ENCODE assay signal across 12 cellular contexts in the genomic region with DNA sequence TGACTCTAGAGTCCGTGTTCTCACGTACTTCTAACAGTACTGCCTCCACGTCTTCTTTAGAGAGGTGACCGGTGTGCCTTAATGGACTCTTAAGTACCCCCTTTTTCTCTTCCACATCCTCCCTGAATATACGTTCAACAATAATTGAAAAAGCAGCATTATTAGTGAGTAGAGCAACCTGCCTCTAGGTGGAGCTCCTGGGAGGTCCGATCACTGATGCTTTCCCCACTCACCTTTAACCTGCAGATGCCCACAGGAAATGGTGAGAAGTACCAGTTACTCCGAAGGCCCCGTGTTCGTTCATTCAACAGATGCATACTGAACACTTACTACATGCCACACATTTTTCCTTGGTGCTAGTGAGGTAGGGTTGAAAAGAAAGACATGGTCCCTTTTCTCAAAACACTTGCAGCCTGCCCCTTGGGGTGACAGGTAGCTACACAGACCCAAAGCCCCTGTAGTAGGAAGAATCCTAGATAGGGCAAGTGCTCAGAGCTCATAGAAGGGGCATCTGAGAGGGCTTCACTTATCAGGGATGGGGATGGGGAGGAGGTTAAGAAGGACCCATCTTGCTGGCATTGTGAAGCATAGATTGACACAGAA.
DNase-seq lines count a peak whose midpoint lies in the region; ATAC-seq and TF ChIP-seq lines count a peak whose summit lies in the region.
"Had no signal": no experiment of that assay in that cellular context is flagged by ENCODE, and none has a peak within 500 bp of the region (broad histone marks: within the 10 kb centered on the region; RNA-seq: fewer than 3 reads in every experiment).

No MANE protein-coding gene starts in this region.

- H3K9ac ChIP-seq in neural cell (ENCODE audit: low read length) = no peak overlapping the region
- H3K9ac ChIP-seq: BLaER1 had no signal

- no peak overlapping the region for H3K27ac ChIP-seq in neural cell (ENCODE audit: low read length)
- no peak overlapping the region for H3K27ac ChIP-seq in effector memory CD4-positive, alpha-beta T cell (ENCODE audit: insufficient read depth, low read length, poor library complexity, severe bottlenecking)
- H3K27ac ChIP-seq: BLaER1 had no signal

- no peak overlapping the region for H3K27ac Mint-ChIP-seq in activated naive CD8-positive, alpha-beta T cell treated with anti-CD3 and anti-CD28 coated beads, Interleukin-2, amount 50 U/mL, for 24 hours
- H3K27ac Mint-ChIP-seq: brain; mesothelial cell of epicardium; T-helper 2 cell treated with Interferon-gamma antibody and Interleukin-4, amounts not matched to agents 5 μg/mL and 100 μg/mL, for 36 hours had no signal

- no peaks in the 10 kb centered on the region for H3K36me3 ChIP-seq in neural cell (ENCODE audit: insufficient read depth, low read length)
- no peaks in the 10 kb centered on the region for H3K36me3 ChIP-seq in effector memory CD4-positive, alpha-beta T cell (ENCODE audit: control insufficient read depth, insufficient read depth, low read length)
- H3K36me3 ChIP-seq: BLaER1 had no signal

- H3K27me3 Mint-ChIP-seq in activated naive CD8-positive, alpha-beta T cell treated with anti-CD3 and anti-CD28 coated beads, Interleukin-2, amount 50 U/mL, for 24 hours = no peaks in the 10 kb centered on the region
- H3K27me3 Mint-ChIP-seq: brain had no signal

- no peak for ATAC-seq in activated naive CD8-positive, alpha-beta T cell treated with anti-CD3 and anti-CD28 coated beads, Interleukin-2, amount 50 U/mL, for 24 hours
- ATAC-seq in HG02981 (IDR thresholded peaks at IDR 0.05; ENCODE audit: unreplicated experiment) (no peak), HG02884 (IDR thresholded peaks at IDR 0.05; ENCODE audit: unreplicated experiment) (no peak)

- no peaks in the 10 kb centered on the region for H3K79me2 ChIP-seq in neural cell (replicated peaks; ENCODE audit: insufficient read depth, low read length)

- no peak overlapping the region for H3K4me3 ChIP-seq in HFF-Myc (replicated peaks; ENCODE audit: low read depth, low read length)
- H3K4me3 ChIP-seq in neural cell (ENCODE audit: low read length) = no peak overlapping the region
- H3K4me3 ChIP-seq in effector memory CD4-positive, alpha-beta T cell (ENCODE audit: insufficient read depth, low read depth, low read length, poor library complexity, severe bottlenecking) = no peak overlapping the region
- H3K4me3 ChIP-seq: BLaER1 had no signal

- no peaks in the 10 kb centered on the region for H3K4me1 ChIP-seq in effector memory CD4-positive, alpha-beta T cell (ENCODE audit: control insufficient read depth, insufficient read depth, low read length, poor library complexity, severe bottlenecking)

- no peaks in the 10 kb centered on the region for H3K27me3 ChIP-seq in neural cell (ENCODE audit: insufficient read depth, low read depth, low read length)
- no peaks in the 10 kb centered on the region for H3K27me3 ChIP-seq in effector memory CD4-positive, alpha-beta T cell (replicated peaks; ENCODE audit: control insufficient read depth, insufficient read depth, low read length, poor library complexity, severe bottlenecking)
- H3K27me3 ChIP-seq: BLaER1 had no signal

- no peak overlapping the region for H3K4me3 Mint-ChIP-seq in activated naive CD8-positive, alpha-beta T cell treated with anti-CD3 and anti-CD28 coated beads, Interleukin-2, amount 50 U/mL, for 24 hours
- H3K4me3 Mint-ChIP-seq: brain; mesothelial cell of epicardium; T-helper 2 cell treated with Interferon-gamma antibody and Interleukin-4, amounts not matched to agents 5 μg/mL and 100 μg/mL, for 36 hours had no signal

- DNase-seq in NCI-H2196 (lab: John Stamatoyannopoulos, UW; ENCODE audit: unreplicated experiment) (peak; percentile 3), NCI-H2196 treated with DMSO at 0.1 percent for 48 hours (lab: John Stamatoyannopoulos, UW; ENCODE audit: unreplicated experiment) (no peak), HFF-Myc (ENCODE audit: extremely low read depth, low read depth) (no peak)
- peak; percentile 18 for DNase-seq in activated naive CD8-positive, alpha-beta T cell treated with anti-CD3 and anti-CD28 coated beads, Interleukin-2, amount 50 U/mL, for 24 hours
- no peak for DNase-seq in effector memory CD4-positive, alpha-beta T cell

- H3K36me3 Mint-ChIP-seq in activated naive CD8-positive, alpha-beta T cell treated with anti-CD3 and anti-CD28 coated beads, Interleukin-2, amount 50 U/mL, for 24 hours (ENCODE audit: low read depth) = no peaks in the 10 kb centered on the region
- H3K36me3 Mint-ChIP-seq: brain, mesothelial cell of epicardium had no signal

- H3K4me2 ChIP-seq in neural cell (ENCODE audit: low read length) = no peak overlapping the region
- H3K4me2 ChIP-seq: BLaER1 had no signal

- H3K9me3 Mint-ChIP-seq in activated naive CD8-positive, alpha-beta T cell treated with anti-CD3 and anti-CD28 coated beads, Interleukin-2, amount 50 U/mL, for 24 hours = no peaks in the 10 kb centered on the region
- H3K9me3 Mint-ChIP-seq: brain; mesothelial cell of epicardium; T-helper 2 cell treated with Interferon-gamma antibody and Interleukin-4, amounts not matched to agents 5 μg/mL and 100 μg/mL, for 36 hours had no signal

- no peaks in the 10 kb centered on the region for H3K9me2 ChIP-seq in neural cell (ENCODE audit: insufficient read depth, low read length)

- H2AFZ ChIP-seq in neural cell (ENCODE audit: low read depth, low read length) = no peak overlapping the region

- H3K4me1 Mint-ChIP-seq in activated naive CD8-positive, alpha-beta T cell treated with anti-CD3 and anti-CD28 coated beads, Interleukin-2, amount 50 U/mL, for 24 hours = no peaks in the 10 kb centered on the region

- no peaks in the 10 kb centered on the region for H3F3A ChIP-seq in neural cell (ENCODE audit: insufficient read depth, low read length, poor library complexity, severe bottlenecking)

- TF ChIP-seq CTCF in HFF-Myc (IDR thresholded peaks at IDR 0.05; ENCODE audit: low read depth, low read length, missing control alignments) (peak; percentile 34), neural cell (IDR thresholded peaks at IDR 0.05; ENCODE audit: poor library complexity, severe bottlenecking) (peak; percentile 31)

- no peak for TF ChIP-seq RAD21 in neural cell (conservative IDR thresholded peaks at IDR 0.05)

- no peak for TF ChIP-seq EP300 in neural cell (conservative IDR thresholded peaks at IDR 0.05; ENCODE audit: poor library complexity, severe bottlenecking)

- no peaks in the 10 kb centered on the region for H3K9me3 ChIP-seq in neural cell (ENCODE audit: low read length)
- H3K9me3 ChIP-seq in effector memory CD4-positive, alpha-beta T cell (ENCODE audit: control insufficient read depth, low read length) = no peaks in the 10 kb centered on the region
- H3K9me3 ChIP-seq: BLaER1 had no signal

- no peaks in the 10 kb centered on the region for H4K20me1 ChIP-seq in neural cell (ENCODE audit: insufficient read depth)
- H4K20me1 ChIP-seq: BLaER1 had no signal

TF ChIP-seq in neural cell, 6 proteins besides CTCF, POLR2A, EP300 and RAD21:
- TF ChIP-seq, protein P1, sequence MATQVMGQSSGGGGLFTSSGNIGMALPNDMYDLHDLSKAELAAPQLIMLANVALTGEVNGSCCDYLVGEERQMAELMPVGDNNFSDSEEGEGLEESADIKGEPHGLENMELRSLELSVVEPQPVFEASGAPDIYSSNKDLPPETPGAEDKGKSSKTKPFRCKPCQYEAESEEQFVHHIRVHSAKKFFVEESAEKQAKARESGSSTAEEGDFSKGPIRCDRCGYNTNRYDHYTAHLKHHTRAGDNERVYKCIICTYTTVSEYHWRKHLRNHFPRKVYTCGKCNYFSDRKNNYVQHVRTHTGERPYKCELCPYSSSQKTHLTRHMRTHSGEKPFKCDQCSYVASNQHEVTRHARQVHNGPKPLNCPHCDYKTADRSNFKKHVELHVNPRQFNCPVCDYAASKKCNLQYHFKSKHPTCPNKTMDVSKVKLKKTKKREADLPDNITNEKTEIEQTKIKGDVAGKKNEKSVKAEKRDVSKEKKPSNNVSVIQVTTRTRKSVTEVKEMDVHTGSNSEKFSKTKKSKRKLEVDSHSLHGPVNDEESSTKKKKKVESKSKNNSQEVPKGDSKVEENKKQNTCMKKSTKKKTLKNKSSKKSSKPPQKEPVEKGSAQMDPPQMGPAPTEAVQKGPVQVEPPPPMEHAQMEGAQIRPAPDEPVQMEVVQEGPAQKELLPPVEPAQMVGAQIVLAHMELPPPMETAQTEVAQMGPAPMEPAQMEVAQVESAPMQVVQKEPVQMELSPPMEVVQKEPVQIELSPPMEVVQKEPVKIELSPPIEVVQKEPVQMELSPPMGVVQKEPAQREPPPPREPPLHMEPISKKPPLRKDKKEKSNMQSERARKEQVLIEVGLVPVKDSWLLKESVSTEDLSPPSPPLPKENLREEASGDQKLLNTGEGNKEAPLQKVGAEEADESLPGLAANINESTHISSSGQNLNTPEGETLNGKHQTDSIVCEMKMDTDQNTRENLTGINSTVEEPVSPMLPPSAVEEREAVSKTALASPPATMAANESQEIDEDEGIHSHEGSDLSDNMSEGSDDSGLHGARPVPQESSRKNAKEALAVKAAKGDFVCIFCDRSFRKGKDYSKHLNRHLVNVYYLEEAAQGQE (IDR thresholded peaks at IDR 0.05; ENCODE audit: borderline replicate concordance) = no peak
- TF ChIP-seq TAF1 (IDR thresholded peaks at IDR 0.05; ENCODE audit: low read depth) = no peak
- TF ChIP-seq POLR2AphosphoS5 (IDR thresholded peaks at IDR 0.05) = no peak
- no peak for TF ChIP-seq MXI1 (conservative IDR thresholded peaks at IDR 0.05; ENCODE audit: poor library complexity, severe bottlenecking)
- no peak for TF ChIP-seq SMC3 (conservative IDR thresholded peaks at IDR 0.05; ENCODE audit: poor library complexity)
- TF ChIP-seq EZH2 (IDR thresholded peaks at IDR 0.05; ENCODE audit: borderline replicate concordance, insufficient read depth, low read length, poor library complexity, severe bottlenecking) = no peak

Comparison
In these comparisons a context has a peak if more than half of its experiments do, and no peak if none do; other contexts are left out.
1. DNase-seq: peak in NCI-H2196 (single experiment) and activated naive CD8-positive, alpha-beta T cell treated with anti-CD3 and anti-CD28 coated beads, Interleukin-2, amount 50 U/mL, for 24 hours (single experiment); none in NCI-H2196 treated with DMSO at 0.1 percent for 48 hours (single experiment), HFF-Myc (single experiment) and effector memory CD4-positive, alpha-beta T cell (0 of 3).